Comparison of ENCODE assay signal across 29 cellular contexts in the genomic region with DNA sequence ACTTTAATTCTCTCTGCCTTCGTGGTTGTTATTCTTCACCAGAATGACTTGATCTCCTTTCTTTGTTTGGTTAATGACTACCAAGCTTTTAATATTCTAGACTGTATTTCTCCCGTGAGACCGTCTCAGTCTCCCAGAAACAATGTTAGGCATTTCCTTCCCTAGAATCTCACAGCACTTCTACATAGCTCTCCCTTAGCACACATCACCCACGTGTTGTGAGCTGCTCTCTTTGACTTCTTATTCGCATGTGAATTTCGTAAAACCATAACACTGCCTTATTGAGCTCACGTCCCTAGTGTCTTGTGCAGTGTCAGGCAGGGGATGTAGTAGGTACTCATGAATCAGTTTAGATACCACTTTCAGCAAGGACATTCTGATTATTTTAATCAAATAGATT. TPM values are rescaled to one million over a fixed set of nuclear protein-coding genes. Genes with fewer than 3 reads are reported as not detected.
DNase-seq lines count a peak whose midpoint lies in the region; ATAC-seq and TF ChIP-seq lines count a peak whose summit lies in the region.
"Had no signal": no experiment of that assay in that cellular context is flagged by ENCODE, and none has a peak within 500 bp of the region (broad histone marks: within the 10 kb centered on the region; RNA-seq: fewer than 3 reads in every experiment).

No MANE protein-coding gene starts in this region.

- peak overlapping the region; percentile 41; the same call in 1 of the 2 replicates for H2AFZ ChIP-seq in SK-N-SH (ENCODE audit: low read depth)

- WGBS in SK-N-SH (ENCODE audit: low lambda C conversion rate) = 13% methylated on average over 7 of the region's 7 CpGs

- no peak for TF ChIP-seq CTCF in SK-N-SH (IDR thresholded peaks at IDR 0.05)

- peaks cover 5% of the 10 kb centered on the region for H3F3A ChIP-seq in SK-N-SH (replicated peaks; ENCODE audit: insufficient read depth)

- H3K4me3 ChIP-seq in SK-N-SH (ENCODE audit: low read depth in 2 of 2, low read length in 1 of 2) = no peak overlapping the region
- H3K4me3 ChIP-seq: adrenal gland, cardiac muscle cell, coronary artery, lower lobe of right lung, SJSA1, skin epidermis, suprapubic skin had no signal

- no peaks in the 10 kb centered on the region for H3K9me3 ChIP-seq in SK-N-SH
- H3K9me3 ChIP-seq: adrenal gland, lower lobe of right lung, SJSA1, suprapubic skin had no signal

- H3K9ac ChIP-seq in SK-N-SH = no peak overlapping the region; the same call in 1 of the 2 replicates

- DNase-seq in SK-N-SH (no peak), brain pericyte (ENCODE audit: low read depth, low spot score) (peak; percentile 29), kidney tubule cell (ENCODE audit: low spot score) (peak; percentile 38), stromal cell of bone marrow (ENCODE audit: low read depth) (peak; percentile 83), GM03348 (ENCODE audit: low spot score) (no peak), T-helper 2 cell (no peak), COR-L47 (lab: John Stamatoyannopoulos, UW) (no peak)
- DNase-seq: activated CD4-positive, alpha-beta memory T cell treated with anti-CD3 and anti-CD28 coated beads, Interleukin-2, amount 10 ng/mL, durations not matched to agents 7 days and 5 days; activated CD8-positive, alpha-beta memory T cell treated with anti-CD3 and anti-CD28 coated beads, Interleukin-2, amount 50 U/mL, for 48 hours; activated naive CD4-positive, alpha-beta T cell treated with anti-CD3 and anti-CD28 coated beads for 36 hours; adrenal gland; CD4-positive, alpha-beta memory T cell; effector memory CD8-positive, alpha-beta T cell; lower lobe of right lung; natural killer cell; NCI-H1048; NCI-H187; NCI-H82; RPMI8226; stimulated activated naive CD4-positive, alpha-beta T cell had no signal

- H4K20me1 ChIP-seq in SK-N-SH (ENCODE audit: insufficient read depth) = no peaks in the 10 kb centered on the region

- ATAC-seq in SK-N-SH treated with all-trans-retinoic acid at 6 μM for 48 hours = no peak
- ATAC-seq: activated CD4-positive, CD25-positive, alpha-beta regulatory T cell treated with anti-CD3 and anti-CD28 coated beads, Interleukin-2, amount 50 U/mL, for 24 hours; effector memory CD8-positive, alpha-beta T cell; esophagus mucosa; lower lobe of right lung; natural killer cell had no signal

- H3K79me2 ChIP-seq in SK-N-SH (ENCODE audit: insufficient read depth) = no peaks in the 10 kb centered on the region

- no peaks in the 10 kb centered on the region for H3K9me2 ChIP-seq in SK-N-SH

- CTCF ChIA-PET in SK-N-SH (lab: Yijun Ruan, JAX) = interaction anchor here (0.7 kb wide), 1 partner anchor 161 kb away, joined by 3 read pairs; no protein-coding TSS in a partner anchor

- POLR2A ChIA-PET in SK-N-SH (lab: Yijun Ruan, JAX) = no interaction called here

- TF ChIP-seq EP300 in SK-N-SH (IDR thresholded peaks at IDR 0.05; ENCODE audit: borderline replicate concordance in 1 of 2, low read depth in 1 of 2, low read length in 1 of 2) = no peak

- no peaks in the 10 kb centered on the region for H3K27me3 ChIP-seq in SK-N-SH (ENCODE audit: insufficient read depth)
- H3K27me3 ChIP-seq: adrenal gland, cardiac muscle cell, SJSA1, suprapubic skin had no signal

- TF ChIP-seq RAD21 in SK-N-SH (IDR thresholded peaks at IDR 0.05; ENCODE audit: low read length) = no peak

- peak overlapping the region in 1 of 2 experiments; percentile 70; a peak in 2 of 4 replicates for H3K27ac ChIP-seq in SK-N-SH (ENCODE audit: low read depth in 2 of 2, low read length in 1 of 2)
- H3K27ac ChIP-seq: 22Rv1, adrenal gland, cardiac muscle cell, lower lobe of right lung, SJSA1, skin epidermis, suprapubic skin had no signal

- H3K36me3 ChIP-seq in SK-N-SH (replicated peaks in 1 of 2; ENCODE audit: control insufficient read depth in 1 of 2, insufficient read depth in 2 of 2, low read length in 1 of 2) = no peaks in the 10 kb centered on the region
- H3K36me3 ChIP-seq: adrenal gland, cardiac muscle cell, lower lobe of right lung, SJSA1, suprapubic skin had no signal

- peaks cover 0 to 6% of the 10 kb centered on the region in 2 experiments; a peak in 1 of 4 replicates for H3K4me1 ChIP-seq in SK-N-SH (ENCODE audit: control insufficient read depth in 1 of 2, insufficient read depth in 2 of 2, low read depth in 1 of 2, low read length in 1 of 2)
- H3K4me1 ChIP-seq: adrenal gland, lower lobe of right lung, SJSA1, suprapubic skin had no signal

- H3K4me2 ChIP-seq in SK-N-SH = peak overlapping the region; percentile 50

TF ChIP-seq in SK-N-SH, 30 proteins besides CTCF, POLR2A, EP300 and RAD21:
- TF ChIP-seq JUND (IDR thresholded peaks at IDR 0.05) = no peak
- TF ChIP-seq MXI1 (IDR thresholded peaks at IDR 0.05; ENCODE audit: low read depth, low read length) = no peak
- TF ChIP-seq, protein P1, sequence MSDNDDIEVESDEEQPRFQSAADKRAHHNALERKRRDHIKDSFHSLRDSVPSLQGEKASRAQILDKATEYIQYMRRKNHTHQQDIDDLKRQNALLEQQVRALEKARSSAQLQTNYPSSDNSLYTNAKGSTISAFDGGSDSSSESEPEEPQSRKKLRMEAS (IDR thresholded peaks at IDR 0.05; ENCODE audit: low read depth) = no peak
- TF ChIP-seq RCOR1 (IDR thresholded peaks at IDR 0.05; ENCODE audit: low read length) = no peak
- TF ChIP-seq POLR2AphosphoS5 (IDR thresholded peaks at IDR 0.05; ENCODE audit: low read depth, low read length) = no peak

TF ChIP-seq in SK-N-SH treated with all-trans-retinoic acid at 6 μM for 48 hours, 23 proteins besides CTCF, POLR2A, EP300 and RAD21:
- no peak for TF ChIP-seq PPARA (CRISPR knock-in tag; IDR thresholded peaks at IDR 0.05; ENCODE audit: borderline replicate concordance)
- no peak for TF ChIP-seq ZFP3 (CRISPR knock-in tag; IDR thresholded peaks at IDR 0.05)
- TF ChIP-seq ARNTL (CRISPR knock-in tag; IDR thresholded peaks at IDR 0.05; ENCODE audit: borderline replicate concordance, low read depth) = no peak
- TF ChIP-seq, protein P2, sequence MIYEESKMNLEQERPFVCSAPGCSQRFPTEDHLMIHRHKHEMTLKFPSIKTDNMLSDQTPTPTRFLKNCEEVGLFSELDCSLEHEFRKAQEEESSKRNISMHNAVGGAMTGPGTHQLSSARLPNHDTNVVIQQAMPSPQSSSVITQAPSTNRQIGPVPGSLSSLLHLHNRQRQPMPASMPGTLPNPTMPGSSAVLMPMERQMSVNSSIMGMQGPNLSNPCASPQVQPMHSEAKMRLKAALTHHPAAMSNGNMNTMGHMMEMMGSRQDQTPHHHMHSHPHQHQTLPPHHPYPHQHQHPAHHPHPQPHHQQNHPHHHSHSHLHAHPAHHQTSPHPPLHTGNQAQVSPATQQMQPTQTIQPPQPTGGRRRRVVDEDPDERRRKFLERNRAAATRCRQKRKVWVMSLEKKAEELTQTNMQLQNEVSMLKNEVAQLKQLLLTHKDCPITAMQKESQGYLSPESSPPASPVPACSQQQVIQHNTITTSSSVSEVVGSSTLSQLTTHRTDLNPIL (CRISPR knock-in tag; IDR thresholded peaks at IDR 0.05; ENCODE audit: low read depth) = no peak
- TF ChIP-seq, protein P3, sequence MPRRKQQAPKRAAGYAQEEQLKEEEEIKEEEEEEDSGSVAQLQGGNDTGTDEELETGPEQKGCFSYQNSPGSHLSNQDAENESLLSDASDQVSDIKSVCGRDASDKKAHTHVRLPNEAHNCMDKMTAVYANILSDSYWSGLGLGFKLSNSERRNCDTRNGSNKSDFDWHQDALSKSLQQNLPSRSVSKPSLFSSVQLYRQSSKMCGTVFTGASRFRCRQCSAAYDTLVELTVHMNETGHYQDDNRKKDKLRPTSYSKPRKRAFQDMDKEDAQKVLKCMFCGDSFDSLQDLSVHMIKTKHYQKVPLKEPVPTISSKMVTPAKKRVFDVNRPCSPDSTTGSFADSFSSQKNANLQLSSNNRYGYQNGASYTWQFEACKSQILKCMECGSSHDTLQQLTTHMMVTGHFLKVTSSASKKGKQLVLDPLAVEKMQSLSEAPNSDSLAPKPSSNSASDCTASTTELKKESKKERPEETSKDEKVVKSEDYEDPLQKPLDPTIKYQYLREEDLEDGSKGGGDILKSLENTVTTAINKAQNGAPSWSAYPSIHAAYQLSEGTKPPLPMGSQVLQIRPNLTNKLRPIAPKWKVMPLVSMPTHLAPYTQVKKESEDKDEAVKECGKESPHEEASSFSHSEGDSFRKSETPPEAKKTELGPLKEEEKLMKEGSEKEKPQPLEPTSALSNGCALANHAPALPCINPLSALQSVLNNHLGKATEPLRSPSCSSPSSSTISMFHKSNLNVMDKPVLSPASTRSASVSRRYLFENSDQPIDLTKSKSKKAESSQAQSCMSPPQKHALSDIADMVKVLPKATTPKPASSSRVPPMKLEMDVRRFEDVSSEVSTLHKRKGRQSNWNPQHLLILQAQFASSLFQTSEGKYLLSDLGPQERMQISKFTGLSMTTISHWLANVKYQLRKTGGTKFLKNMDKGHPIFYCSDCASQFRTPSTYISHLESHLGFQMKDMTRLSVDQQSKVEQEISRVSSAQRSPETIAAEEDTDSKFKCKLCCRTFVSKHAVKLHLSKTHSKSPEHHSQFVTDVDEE (CRISPR knock-in tag; IDR thresholded peaks at IDR 0.05) = no peak
- TF ChIP-seq ISL1 (CRISPR knock-in tag; IDR thresholded peaks at IDR 0.05) = no peak
- TF ChIP-seq BACH2 (CRISPR knock-in tag; IDR thresholded peaks at IDR 0.05; ENCODE audit: borderline replicate concordance) = no peak
- TF ChIP-seq ZNF565 (CRISPR knock-in tag; conservative IDR thresholded peaks at IDR 0.05; ENCODE audit: low read depth) = no peak
- TF ChIP-seq GLIS3 (CRISPR knock-in tag; IDR thresholded peaks at IDR 0.05) = no peak

RNA-seq across cellular contexts. Expression of a gene that starts 57.5 kb away (rescaled TPM):
- polyA plus RNA-seq in SK-N-SH (2012; rRNA removed) = 0.02 TPM in 1 of 2 replicates, not detected in the other
- under 0.01 and 0.03 TPM in 2 replicates for polyA plus RNA-seq in SK-N-SH (2012; cell fraction: cytosol; rRNA removed)
- polyA plus RNA-seq in SK-N-SH (2012; cell fraction: nucleus; rRNA removed) = 0.04 TPM in 1 of 2 replicates, not detected in the other
- polyA plus RNA-seq: cardiac muscle cell; CD4-positive, alpha-beta memory T cell had no signal

RNA-seq across cellular contexts. Expression of a gene that starts 58.3 kb away (rescaled TPM):
- polyA plus RNA-seq in SK-N-SH (2012; rRNA removed) = 0.46 and 0.65 TPM in 2 replicates
- 0.36 and 0.63 TPM in 2 replicates for polyA plus RNA-seq in SK-N-SH (2012; cell fraction: cytosol; rRNA removed)
- polyA plus RNA-seq in SK-N-SH (2012; cell fraction: nucleus; rRNA removed) = 0.59 and 1.2 TPM in 2 replicates
- polyA plus RNA-seq: cardiac muscle cell; CD4-positive, alpha-beta memory T cell had no signal

Comparison
In these comparisons a context has a peak if more than half of its experiments do, and no peak if none do; other contexts are left out.
1. DNase-seq: peak in brain pericyte (single experiment), kidney tubule cell (single experiment) and stromal cell of bone marrow (single experiment); none in SK-N-SH (single experiment), GM03348 (single experiment), T-helper 2 cell (0 of 5) and COR-L47 (single experiment).